ENCODE assay signal across 15 cellular contexts in genomic region chr5:136308396-136308795, GRCh38. TPM values are rescaled to one million over a fixed set of nuclear protein-coding genes. Genes with fewer than 3 reads are reported as not detected.
DNase-seq lines count a peak whose midpoint lies in the region; ATAC-seq and TF ChIP-seq lines count a peak whose summit lies in the region.
"Had no signal": no experiment of that assay in that cellular context is flagged by ENCODE, and none has a peak within 500 bp of the region (broad histone marks: within the 10 kb centered on the region; RNA-seq: fewer than 3 reads in every experiment).

No MANE protein-coding gene starts in this region.

- H3K27me3 ChIP-seq in DND-41 (ENCODE audit: insufficient read depth, low read length, poor library complexity) (no peaks in the 10 kb centered on the region), IMR-90 (ENCODE audit: control insufficient read depth, insufficient read depth, low read length) (no peaks in the 10 kb centered on the region), foreskin keratinocyte (no peaks in the 10 kb centered on the region)

- no peak overlapping the region for H4K5ac ChIP-seq in IMR-90 (ENCODE audit: low read depth, low read length)

- no peak overlapping the region for H3K23ac ChIP-seq in IMR-90 (ENCODE audit: low read depth, low read length)

- H2AK9ac ChIP-seq in IMR-90 (replicated peaks; ENCODE audit: low read depth, low read length, poor library complexity), result no peak overlapping the region

- no peak for DNase-seq in DND-41
- no peak for DNase-seq in IMR-90
- DNase-seq in cerebellar cortex (ENCODE audit: low spot score), result peak; percentile 3
- DNase-seq in myocyte (ENCODE audit: low read depth), result peak; percentile 14
- no peak for DNase-seq in DMS 273 (lab: John Stamatoyannopoulos, UW; ENCODE audit: unreplicated experiment)
- DNase-seq in cortex of kidney (lab: John Stamatoyannopoulos, UW), result no peak
- no peak for DNase-seq in foreskin keratinocyte
- DNase-seq in HEK293T (ENCODE audit: extremely low spot score), result no peak
- DNase-seq: activated CD4-positive, alpha-beta T cell treated with anti-CD3 and anti-CD28 coated beads for 4 hours; CD4-positive, CD25-positive, alpha-beta regulatory T cell; HCEC 1CT; mucosa of descending colon; NCI-H1694 treated with DMSO at 0.1 percent for 48 hours; T-cell had no signal

- no peaks in the 10 kb centered on the region for H3K9me1 ChIP-seq in IMR-90 (ENCODE audit: insufficient read depth, low read length)

- no peak for ATAC-seq in DND-41 (ENCODE audit: insufficient read depth, low read depth)
- no peak for ATAC-seq in IMR-90 (ENCODE audit: low read depth)
- ATAC-seq in foreskin keratinocyte, result no peak
- ATAC-seq: mucosa of descending colon had no signal

- WGBS in IMR-90 (ENCODE audit: extremely low coverage in 2 of 2, insufficient read length in 1 of 2), 2 experiments, result 0% methylated on average over 1 of the region's 2 CpGs; no CpG with 5 or more reads in 1 of the 2 experiments

- H2BK20ac ChIP-seq in IMR-90 (ENCODE audit: low read depth, low read length), result no peak overlapping the region

- no peaks in the 10 kb centered on the region for H3K79me2 ChIP-seq in DND-41 (ENCODE audit: insufficient read depth, low read length)

- H3K36me3 ChIP-seq in DND-41 (ENCODE audit: insufficient read depth, low read length) (no peaks in the 10 kb centered on the region), IMR-90 (ENCODE audit: control insufficient read depth, insufficient read depth, low read length) (no peaks in the 10 kb centered on the region)

- TF ChIP-seq POLR2A in IMR-90 (IDR thresholded peaks at IDR 0.05; ENCODE audit: low read depth, low read length), result no peak

- no peak overlapping the region for H2BK120ac ChIP-seq in IMR-90 (ENCODE audit: low read depth, low read length)

- no peak overlapping the region for H3K18ac ChIP-seq in IMR-90 (ENCODE audit: low read depth, low read length)

- H3K4me2 ChIP-seq in DND-41 (ENCODE audit: insufficient read depth, low read length), result no peak overlapping the region
- no peak overlapping the region for H3K4me2 ChIP-seq in IMR-90 (ENCODE audit: low read depth, low read length)

- no peak overlapping the region for H3K14ac ChIP-seq in IMR-90 (replicated peaks; ENCODE audit: low read depth, low read length)

- H2BK15ac ChIP-seq in IMR-90 (ENCODE audit: low read depth, low read length), result no peak overlapping the region

- H3K4ac ChIP-seq in IMR-90 (ENCODE audit: low read depth, low read length), result no peak overlapping the region

- H4K91ac ChIP-seq in IMR-90 (ENCODE audit: insufficient read depth, low read depth, low read length), result no peak overlapping the region

- H2AK5ac ChIP-seq in IMR-90 (ENCODE audit: low read depth, low read length), result no peak overlapping the region

- CTCF ChIA-PET in IMR-90 (lab: Yijun Ruan, JAX), result no interaction called here
- CTCF ChIA-PET in HEK293T (lab: Yijun Ruan, JAX), result no interaction called here

- no peak overlapping the region for H3K4me3 ChIP-seq in DND-41 (ENCODE audit: low read depth in 1 of 2, low read length in 2 of 2)
- no peak overlapping the region for H3K4me3 ChIP-seq in IMR-90 (ENCODE audit: insufficient read depth, low read depth, low read length)
- H3K4me3 ChIP-seq: mucosa of descending colon had no signal

- no peak for TF ChIP-seq RAD21 in IMR-90 (IDR thresholded peaks at IDR 0.05; ENCODE audit: low read length)

- H3K9me3 ChIP-seq in DND-41 (ENCODE audit: insufficient read depth, low read length, severe bottlenecking), result no peaks in the 10 kb centered on the region
- H3K9me3 ChIP-seq in IMR-90 (ENCODE audit: control insufficient read depth, insufficient read depth, low read length), result no peaks in the 10 kb centered on the region
- H3K9me3 ChIP-seq: mucosa of descending colon had no signal

- H4K20me1 ChIP-seq in DND-41 (ENCODE audit: insufficient read depth, low read length), result no peaks in the 10 kb centered on the region
- no peaks in the 10 kb centered on the region for H4K20me1 ChIP-seq in IMR-90 (ENCODE audit: insufficient read depth, low read length)

- H3K27ac ChIP-seq in DND-41 (ENCODE audit: low read length) (no peak overlapping the region), IMR-90 (ENCODE audit: insufficient read depth, low read length) (no peak overlapping the region), foreskin keratinocyte (no peak overlapping the region)

- BruUV-seq in IMR-90 (replicated peaks; lab: Mats Ljungman, UMichigan), result no TSS peak

- no peaks in the 10 kb centered on the region for H3K4me1 ChIP-seq in DND-41 (ENCODE audit: insufficient read depth, low read length)
- H3K4me1 ChIP-seq in IMR-90 (ENCODE audit: control insufficient read depth, insufficient read depth, low read length), result no peaks in the 10 kb centered on the region
- no peaks in the 10 kb centered on the region for H3K4me1 ChIP-seq in foreskin keratinocyte

- intact Hi-C loops in IMR-90 (cut with micrococcal nuclease), result no loop called here

- H3K79me1 ChIP-seq in IMR-90 (ENCODE audit: low read depth in 1 of 2, low read length in 2 of 2), result no peaks in the 10 kb centered on the region

- TF ChIP-seq CTCF in DND-41 (IDR thresholded peaks at IDR 0.05; ENCODE audit: borderline replicate concordance, extremely low read depth, low read length, poor library complexity, severe bottlenecking) (peak; percentile 6), IMR-90 (conservative IDR thresholded peaks at IDR 0.05; ENCODE audit: low read depth, low read length) (0 out of 2 replicates have a peak, but pooled peaks have one; percentile 2), foreskin keratinocyte (conservative IDR thresholded peaks at IDR 0.05) (no peak)

- POLR2A ChIA-PET in IMR-90 (lab: Charles Lee; ENCODE audit: unreplicated experiment), result no interaction called here
- POLR2A ChIA-PET in HEK293T (lab: Yijun Ruan, JAX), result no interaction called here

- in situ Hi-C loops in IMR-90 (cut with MboI; ENCODE audit: low sequenced_read_pairs), result no loop called here

- H2AFZ ChIP-seq in DND-41 (ENCODE audit: low read depth, low read length) (no peak overlapping the region), IMR-90 (replicated peaks; ENCODE audit: low read length, poor library complexity) (no peak overlapping the region)

- no peak overlapping the region for H4K8ac ChIP-seq in IMR-90 (ENCODE audit: low read depth in 2 of 2, low read length in 2 of 2)

- dilution Hi-C loops in IMR-90 (cut with HindIII; ENCODE audit: low sequenced_read_pairs, unreplicated experiment), result no loop called here

- no peak overlapping the region for H2BK5ac ChIP-seq in IMR-90 (ENCODE audit: low read depth, low read length, poor library complexity, severe bottlenecking)

- H3K9ac ChIP-seq in DND-41 (ENCODE audit: low read depth, low read length), result no peak overlapping the region
- no peak overlapping the region for H3K9ac ChIP-seq in IMR-90 (ENCODE audit: low read depth, low read length)

- no peak overlapping the region for H3K56ac ChIP-seq in IMR-90 (ENCODE audit: extremely low read depth, insufficient read depth, low read length)

TF ChIP-seq in IMR-90, 13 proteins besides CTCF, POLR2A, EP300 and RAD21 (continues in another document):
- TF ChIP-seq USF2 (IDR thresholded peaks at IDR 0.05; ENCODE audit: low read depth, low read length), result no peak
- TF ChIP-seq CEBPB (IDR thresholded peaks at IDR 0.05; ENCODE audit: low read depth, low read length), result no peak
- no peak for TF ChIP-seq NFE2L2 (IDR thresholded peaks at IDR 0.05; ENCODE audit: low read depth, low read length)
- no peak for TF ChIP-seq MAFK (IDR thresholded peaks at IDR 0.05; ENCODE audit: low read depth, low read length)
- TF ChIP-seq FOS (IDR thresholded peaks at IDR 0.05; ENCODE audit: low read depth, low read length), result no peak
- TF ChIP-seq MXI1 (IDR thresholded peaks at IDR 0.05; ENCODE audit: borderline replicate concordance, low read depth, low read length), result no peak
- TF ChIP-seq BHLHE40 (IDR thresholded peaks at IDR 0.05; ENCODE audit: low read depth, low read length), result no peak
- TF ChIP-seq CHD1 (IDR thresholded peaks at IDR 0.05; ENCODE audit: low read depth, low read length), result no peak
- TF ChIP-seq RFX5 (IDR thresholded peaks at IDR 0.05; ENCODE audit: low read depth, low read length), result no peak
- TF ChIP-seq RCOR1 (IDR thresholded peaks at IDR 0.05; ENCODE audit: insufficient replicate concordance, low read length), result no peak

TF ChIP-seq in HEK293T, 16 proteins besides CTCF, POLR2A, EP300 and RAD21:
- TF ChIP-seq TARDBP (IDR thresholded peaks at IDR 0.05), result no peak
- no peak for TF ChIP-seq FOXM1 (IDR thresholded peaks at IDR 0.05; ENCODE audit: borderline replicate concordance)
- no peak for TF ChIP-seq LEF1 (IDR thresholded peaks at IDR 0.05; ENCODE audit: borderline replicate concordance)
- no peak for TF ChIP-seq SP1 (IDR thresholded peaks at IDR 0.05)
- TF ChIP-seq BHLHE40 (IDR thresholded peaks at IDR 0.05; ENCODE audit: borderline replicate concordance), result no peak
- TF ChIP-seq FOXK2 (IDR thresholded peaks at IDR 0.05), result no peak
- TF ChIP-seq L3MBTL2 (conservative IDR thresholded peaks at IDR 0.05), result no peak
- no peak for TF ChIP-seq HDGF (IDR thresholded peaks at IDR 0.05; ENCODE audit: borderline replicate concordance)
- no peak for TF ChIP-seq NFRKB (IDR thresholded peaks at IDR 0.05)
- no peak for TF ChIP-seq SUZ12 (IDR thresholded peaks at IDR 0.05)
- no peak for TF ChIP-seq ARNT (IDR thresholded peaks at IDR 0.05)
- no peak for TF ChIP-seq ZNF384 (IDR thresholded peaks at IDR 0.05)
- TF ChIP-seq ELF4 (IDR thresholded peaks at IDR 0.05), result no peak
- TF ChIP-seq CTBP1 (IDR thresholded peaks at IDR 0.05; ENCODE audit: borderline replicate concordance), result no peak
- TF ChIP-seq FOXA1 (IDR thresholded peaks at IDR 0.05), result no peak
TF ChIP-seq in HEK293T: peak in this region for 0.

RNA-seq across cellular contexts. Expression of gene TRPC7, which starts 56.9 kb away (rescaled TPM):
- total RNA-seq in IMR-90 (2012; rRNA removed), result not detected in 2 replicates
- polyA plus RNA-seq in IMR-90 (2012; rRNA removed), result not detected in 2 replicates
- polyA plus RNA-seq in IMR-90 (2012; cell fraction: cytosol; rRNA removed), result not detected in 2 replicates
- not detected in 2 replicates for polyA plus RNA-seq in IMR-90 (2012; cell fraction: nucleus; rRNA removed; ENCODE audit: low replicate concordance)
- not detected in 2 replicates for total RNA-seq in myocyte
- polyA plus RNA-seq in myocyte (2012), result not detected
- total RNA-seq in foreskin keratinocyte, result not detected in 2 replicates
- not detected in 2 replicates for polyA plus RNA-seq in foreskin keratinocyte
- total RNA-seq: activated T-helper 1 cell treated with anti-CD3 and anti-CD28 coated beads, Interleukin-12 subunit alpha, Interleukin-12 subunit beta, Interleukin-2, Interleukin-4 antibody, amounts not matched to agents 30 ng/mL and 10 ng/mL and 1 ng/mL, durations not matched to agents 14 hours and 24 hours and 36 hours; CD4-positive, CD25-positive, alpha-beta regulatory T cell; T-cell had no signal
- polyA plus RNA-seq: CD4-positive, CD25-positive, alpha-beta regulatory T cell had no signal

Comparison
In these comparisons a context has a peak if more than half of its experiments do, and no peak if none do; other contexts are left out.
1. DNase-seq: peak in cerebellar cortex (single experiment) and myocyte (single experiment); none in DND-41 (single experiment), IMR-90 (single experiment), DMS 273 (single experiment), cortex of kidney (single experiment), foreskin keratinocyte (0 of 2) and HEK293T (single experiment).